Comparison of ENCODE assay signal across 12 cellular contexts in genomic region chr11:76634934-76635333, GRCh38. TPM values are rescaled to one million over a fixed set of nuclear protein-coding genes. Genes with fewer than 3 reads are reported as not detected.
DNase-seq lines count a peak whose midpoint lies in the region; ATAC-seq and TF ChIP-seq lines count a peak whose summit lies in the region.
"Had no signal": no experiment of that assay in that cellular context is flagged by ENCODE, and none has a peak within 500 bp of the region (broad histone marks: within the 10 kb centered on the region; RNA-seq: fewer than 3 reads in every experiment).

No MANE protein-coding gene starts in this region.

- H3K4me1 ChIP-seq in left ventricle myocardium inferior (peaks cover 56% of the 10 kb centered on the region), skeletal muscle tissue (ENCODE audit: control insufficient read depth in 3 of 3, insufficient read depth in 3 of 3, low read length in 3 of 3) (peaks cover 19 to 33% (median 27%) of the 10 kb centered on the region in 3 donors), gastroesophageal sphincter (peaks cover 0 to 33% (median 9%) of the 10 kb centered on the region in 3 donors)
- H3K4me1 ChIP-seq: A549 had no signal

- TF ChIP-seq EP300 in gastroesophageal sphincter (IDR thresholded peaks at IDR 0.05): no peak

- TF ChIP-seq POLR2A in gastroesophageal sphincter (IDR thresholded peaks at IDR 0.05): no peak

- DNase-seq in left ventricle myocardium inferior (no peak), cardiac septum (ENCODE audit: low spot score) (no peak), ecto neural progenitor cell (ENCODE audit: low spot score) (peak; percentile 25)
- DNase-seq: HCEC 1CT, NCI-H1417, NCI-H1930, NCI-H2171 treated with DMSO at 0.1 percent for 48 hours had no signal

- no CpG with 5 or more reads among the region's 6 CpGs for WGBS in gastroesophageal sphincter (ENCODE audit: low coverage in 1 of 2), 2 donors

- H3K4me3 ChIP-seq in left ventricle myocardium inferior: no peak overlapping the region
- no peak overlapping the region for H3K4me3 ChIP-seq in skeletal muscle tissue (ENCODE audit: low read length in 3 of 3)
- H3K4me3 ChIP-seq in gastroesophageal sphincter: no peak overlapping the region
- H3K4me3 ChIP-seq: A549 had no signal

- H3K36me3 ChIP-seq in left ventricle myocardium inferior (no peaks in the 10 kb centered on the region), skeletal muscle tissue (ENCODE audit: control insufficient read depth in 3 of 3, insufficient read depth in 3 of 3, low read length in 3 of 3) (no peaks in the 10 kb centered on the region), gastroesophageal sphincter (no peaks in the 10 kb centered on the region)

- no peaks in the 10 kb centered on the region for H3K9me3 ChIP-seq in left ventricle myocardium inferior (replicated peaks)
- H3K9me3 ChIP-seq in skeletal muscle tissue (ENCODE audit: control insufficient read depth in 3 of 3, low read length in 3 of 3): no peaks in the 10 kb centered on the region
- H3K9me3 ChIP-seq in gastroesophageal sphincter: no peaks in the 10 kb centered on the region
- H3K9me3 ChIP-seq: A549 had no signal

- TF ChIP-seq CTCF in left ventricle myocardium inferior (IDR thresholded peaks at IDR 0.05; ENCODE audit: borderline replicate concordance) (no peak), gastroesophageal sphincter (IDR thresholded peaks at IDR 0.05) (no peak)

- H3K27ac ChIP-seq in left ventricle myocardium inferior (replicated peaks) (peak overlapping the region; percentile 70), skeletal muscle tissue (ENCODE audit: low read depth, low read length) (peak overlapping the region; percentile 64), gastroesophageal sphincter (no peak overlapping the region)
- H3K27ac ChIP-seq: A549 had no signal

- H3K9ac ChIP-seq in skeletal muscle tissue (ENCODE audit: low read depth in 1 of 3, low read length in 3 of 3): no peak overlapping the region

- intact Hi-C loops in left ventricle myocardium inferior (cut with micrococcal nuclease) (no loop called here), cardiac septum (cut with DNase I) (no loop called here)

- H3K27me3 ChIP-seq in left ventricle myocardium inferior (ENCODE audit: low read depth): no peaks in the 10 kb centered on the region
- H3K27me3 ChIP-seq in skeletal muscle tissue (ENCODE audit: control insufficient read depth in 3 of 3, insufficient read depth in 3 of 3, low read length in 3 of 3): peaks cover 3 to 14% (median 3%) of the 10 kb centered on the region in 3 donors
- no peaks in the 10 kb centered on the region for H3K27me3 ChIP-seq in gastroesophageal sphincter

- ATAC-seq in GM18909 (IDR thresholded peaks at IDR 0.05; ENCODE audit: poor library complexity, unreplicated experiment) (no peak), gastroesophageal sphincter (no peak), HG03521 (IDR thresholded peaks at IDR 0.05; ENCODE audit: unreplicated experiment) (no peak)
- ATAC-seq: A549 had no signal

RNA-seq across cellular contexts. Expression of gene LRRC32, which starts 35.6 kb away (rescaled TPM):
- 35.1 TPM for total RNA-seq in left ventricle myocardium inferior
- 33.5 TPM for total RNA-seq in cardiac septum
- 6.3 TPM for total RNA-seq in skeletal muscle tissue
- total RNA-seq in gastroesophageal sphincter: 10 to 100 TPM; 22.7 to 37.6 (median 31.1) TPM

Comparison
In these comparisons a context has a peak if more than half of its experiments do, and no peak if none do; other contexts are left out.
1. H3K27ac ChIP-seq: peak in left ventricle myocardium inferior (single experiment) and skeletal muscle tissue (single experiment); none in gastroesophageal sphincter (0 of 4).